In the genomic region with DNA sequence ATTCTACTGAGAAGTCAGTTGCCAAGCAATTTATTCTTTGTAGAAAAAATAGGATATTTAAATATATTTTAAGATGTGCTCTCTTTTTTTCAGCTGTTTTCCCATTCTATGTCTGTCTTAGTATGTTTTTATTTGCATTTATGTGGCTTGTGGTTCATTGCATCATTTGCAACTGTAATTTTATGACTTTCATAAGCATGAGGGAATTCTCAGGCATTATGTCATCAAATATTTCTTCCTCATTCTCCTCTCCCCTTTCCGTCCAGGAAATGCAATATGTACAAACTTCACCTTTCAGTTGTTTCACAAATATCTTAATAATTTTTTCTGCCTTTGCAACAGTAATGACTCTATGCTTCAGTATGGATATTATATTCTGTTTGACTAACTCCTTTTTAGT, we compare ENCODE assay signal across 1 cellular context.
TF ChIP-seq lines count a peak whose summit lies in the region.

No MANE protein-coding gene starts in this region.

TF ChIP-seq in GM12878, 131 proteins besides CTCF, POLR2A, EP300 and RAD21 (continued from another document):
- TF ChIP-seq ATF7 (IDR thresholded peaks at IDR 0.05; ENCODE audit: low read depth) (peak; percentile 72; the same call in 1 of the 2 replicates), ETV6 (conservative IDR thresholded peaks at IDR 0.05 in 1 of 2, IDR thresholded peaks at IDR 0.05 in 1 of 2; ENCODE audit: borderline replicate concordance in 1 of 2, low read depth in 1 of 2) (peak in 1 of 2 experiments; percentile 24; a peak in 1 of 4 replicates), SP1 (IDR thresholded peaks at IDR 0.05; ENCODE audit: low read depth, low read length) (no peak), RUNX3 (IDR thresholded peaks at IDR 0.05; ENCODE audit: low read length) (peak; percentile 72; the same call in 1 of the 2 replicates), TCF7 (IDR thresholded peaks at IDR 0.05; ENCODE audit: borderline replicate concordance) (no peak), WRNIP1 (IDR thresholded peaks at IDR 0.05; ENCODE audit: borderline replicate concordance, low read depth, low read length) (no peak), JUNB (IDR thresholded peaks at IDR 0.05) (peak; percentile 57), BCL11A (IDR thresholded peaks at IDR 0.05; ENCODE audit: low read depth, low read length) (peak; percentile 24; the same call in 1 of the 2 replicates), NFIC (IDR thresholded peaks at IDR 0.05; ENCODE audit: low read depth, low read length) (peak; percentile 28; the same call in 1 of the 2 replicates)
